Comparison of ENCODE assay signal across 8 cellular contexts in genomic region chr4:182449960-182450359, GRCh38.
A peak's percentile ranks its signal among the peaks of the same experiment; 100 is the strongest.
DNase-seq lines count a peak whose midpoint lies in the region; ATAC-seq and TF ChIP-seq lines count a peak whose summit lies in the region.

No MANE protein-coding gene starts in this region.

- peak overlapping the region; percentile 82 for H3K9ac ChIP-seq in adipocyte (ENCODE audit: low read length)

- no peak for TF ChIP-seq EP300 in suprapubic skin (IDR thresholded peaks at IDR 0.05)

- H3K4me3 Mint-ChIP-seq in activated T-cell treated with anti-CD3 and anti-CD28 coated beads, Interleukin-2, amount 50 U/mL, for 24 hours: peak overlapping the region; percentile 69

- intact Hi-C loops in left lung (cut with DNase I): no loop called here

- 1% methylated on average over 3 of the region's 3 CpGs for WGBS in suprapubic skin

- no peak overlapping the region for H3K27ac Mint-ChIP-seq in activated T-cell treated with anti-CD3 and anti-CD28 coated beads, Interleukin-2, amount 50 U/mL, for 24 hours

- H3K27ac ChIP-seq in suprapubic skin (no peak overlapping the region), left lung (no peak overlapping the region)

- ATAC-seq in left lung: no peak

- no peaks in the 10 kb centered on the region for H3K36me3 Mint-ChIP-seq in activated T-cell treated with anti-CD3 and anti-CD28 coated beads, Interleukin-2, amount 50 U/mL, for 24 hours (ENCODE audit: low read depth)

- H3K36me3 ChIP-seq in adipocyte (ENCODE audit: control insufficient read depth, insufficient read depth, low read length, severe bottlenecking) (no peaks in the 10 kb centered on the region), suprapubic skin (no peaks in the 10 kb centered on the region), left lung (no peaks in the 10 kb centered on the region)

- peak overlapping the region; percentile 89 for H3K4me3 ChIP-seq in adipocyte (ENCODE audit: low read length)
- peak overlapping the region; percentile 67 for H3K4me3 ChIP-seq in iPS-18c (ENCODE audit: insufficient read depth, low read depth, low read length)
- peak overlapping the region; percentile 87 for H3K4me3 ChIP-seq in suprapubic skin
- no peak overlapping the region for H3K4me3 ChIP-seq in left lung

- H3K27me3 ChIP-seq in adipocyte (replicated peaks; ENCODE audit: control insufficient read depth, insufficient read depth, low read length) (no peaks in the 10 kb centered on the region), suprapubic skin (peaks cover 31% of the 10 kb centered on the region), left lung (peaks cover 66 to 95% of the 10 kb centered on the region in 2 donors)

- H3K9me3 Mint-ChIP-seq in activated T-cell treated with anti-CD3 and anti-CD28 coated beads, Interleukin-2, amount 50 U/mL, for 24 hours: no peaks in the 10 kb centered on the region

- DNase-seq in activated T-cell treated with anti-CD3 and anti-CD28 coated beads, Interleukin-2, amount 50 U/mL, for 24 hours: no peak
- DNase-seq in activated T-cell treated with anti-CD3 and anti-CD28 coated beads for 4 hours (no peak), adipocyte (ENCODE audit: low read depth) (peak; percentile 64), suprapubic skin (ENCODE audit: low spot score in 2 of 2) (no peak), left lung (no peak), AG20443 (ENCODE audit: low spot score) (no peak), amniotic stem cell (lab: John Stamatoyannopoulos, UW) (no peak)

- peaks cover 78% of the 10 kb centered on the region for H3K27me3 Mint-ChIP-seq in activated T-cell treated with anti-CD3 and anti-CD28 coated beads, Interleukin-2, amount 50 U/mL, for 24 hours

- H3K4me1 ChIP-seq in adipocyte (ENCODE audit: control insufficient read depth, insufficient read depth, low read length): peaks cover 23% of the 10 kb centered on the region
- H3K4me1 ChIP-seq in suprapubic skin: peaks cover 27% of the 10 kb centered on the region
- H3K4me1 ChIP-seq in left lung: peaks cover 0 to 13% of the 10 kb centered on the region in 2 donors

- H3K9me3 ChIP-seq in adipocyte (ENCODE audit: control insufficient read depth, low read length): no peaks in the 10 kb centered on the region
- no peaks in the 10 kb centered on the region for H3K9me3 ChIP-seq in iPS-18c (ENCODE audit: control insufficient read depth, insufficient read depth, low read length)
- H3K9me3 ChIP-seq in suprapubic skin: no peaks in the 10 kb centered on the region
- no peaks in the 10 kb centered on the region for H3K9me3 ChIP-seq in left lung

- no peak for TF ChIP-seq CTCF in suprapubic skin (IDR thresholded peaks at IDR 0.05)
- no peak for TF ChIP-seq CTCF in left lung (IDR thresholded peaks at IDR 0.05)

- peaks cover 20% of the 10 kb centered on the region for H3K4me1 Mint-ChIP-seq in activated T-cell treated with anti-CD3 and anti-CD28 coated beads, Interleukin-2, amount 50 U/mL, for 24 hours (ENCODE audit: low read depth)

- TF ChIP-seq POLR2A in suprapubic skin (IDR thresholded peaks at IDR 0.05): no peak

Comparison
In these comparisons a context has a peak if more than half of its experiments do, and no peak if none do; other contexts are left out.
1. H3K4me3 ChIP-seq: peak in adipocyte (single experiment), iPS-18c (single experiment) and suprapubic skin (single experiment); none in left lung (0 of 2).